8 cellular contexts compared by ENCODE assay signal in the genomic region with DNA sequence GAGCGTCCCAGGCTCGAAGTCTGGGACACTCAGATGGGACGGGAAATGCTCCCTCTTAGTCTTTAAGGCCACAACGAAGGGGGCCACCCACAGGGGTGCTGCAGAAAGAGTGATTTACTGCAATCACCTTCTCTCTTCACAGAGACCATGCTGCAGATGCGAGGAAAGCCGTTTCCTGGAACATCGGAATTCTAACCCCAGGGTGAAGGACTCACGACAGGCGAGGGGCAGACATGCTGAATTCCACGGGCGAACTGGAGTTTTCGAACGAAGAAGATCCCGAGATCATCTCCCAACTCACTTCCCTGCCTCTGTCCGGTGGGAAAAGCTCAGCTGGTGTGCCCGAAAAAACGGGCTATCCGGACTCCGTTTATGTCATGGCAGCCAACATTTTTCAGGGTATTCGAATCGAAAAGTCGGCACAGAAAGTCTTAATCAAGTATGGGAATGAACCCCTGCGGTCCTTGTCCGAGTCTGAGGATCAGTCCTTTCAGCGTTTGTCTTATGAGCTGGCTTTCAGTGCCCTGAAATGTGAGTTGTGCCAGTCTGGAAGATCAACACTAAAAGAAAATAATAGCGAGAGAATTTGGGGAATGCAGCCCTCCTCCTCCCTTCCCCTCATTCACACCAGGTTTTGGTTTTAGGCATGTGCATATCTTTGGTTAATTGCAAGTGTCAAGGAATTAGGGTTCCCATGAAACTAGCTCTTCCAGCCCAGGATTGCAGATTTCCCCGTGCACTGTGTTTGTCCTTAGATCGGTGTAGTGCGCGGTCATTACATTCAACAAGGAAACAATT. TPM values are rescaled to one million over a fixed set of nuclear protein-coding genes. Genes with fewer than 3 reads are reported as not detected.
DNase-seq lines count a peak whose midpoint lies in the region; ATAC-seq and TF ChIP-seq lines count a peak whose summit lies in the region.

No MANE protein-coding gene starts in this region.

- H3K4me3 ChIP-seq in MM.1S (ENCODE audit: low read length) (no peak overlapping the region), epithelial cell of esophagus (ENCODE audit: low read length) (peak overlapping the region; percentile 58), neural progenitor cell (peak overlapping the region; percentile 66)

- H3K79me2 ChIP-seq in MM.1S (ENCODE audit: low read length): no peaks in the 10 kb centered on the region
- H3K79me2 ChIP-seq in neural progenitor cell (ENCODE audit: low read depth): peaks cover 31% of the 10 kb centered on the region

- H3K4me3 Mint-ChIP-seq in Calu3 (ENCODE audit: low read depth, unreplicated experiment) (peak overlapping the region; percentile 79), neural progenitor cell (peak overlapping the region; percentile 89)

- H3K9me2 ChIP-seq in MM.1S (replicated peaks; ENCODE audit: insufficient read depth, low read length): no peaks in the 10 kb centered on the region

- BruUV-seq in Calu3 (replicated peaks; lab: Mats Ljungman, UMichigan): TSS peak; percentile 52

- H4K20me1 ChIP-seq in MM.1S (ENCODE audit: insufficient read depth, low read length) (no peaks in the 10 kb centered on the region), neural progenitor cell (ENCODE audit: low read depth) (no peaks in the 10 kb centered on the region)

- peak; percentile 7 for DNase-seq in Calu3
- no peak for DNase-seq in MM.1S
- peak; percentile 8 for DNase-seq in epithelial cell of esophagus (ENCODE audit: low read depth)
- peak; percentile 60 for DNase-seq in neural progenitor cell (ENCODE audit: low spot score)
- DNase-seq in central memory CD4-positive, alpha-beta T cell: no peak
- DNase-seq in cerebellar nuclear complex (lab: John Stamatoyannopoulos, UW): no peak
- DNase-seq in activated CD4-positive, alpha-beta T cell treated with anti-CD3 and anti-CD28 coated beads for 4 hours: no peak

- intact Hi-C loops in Calu3 (cut with micrococcal nuclease; ENCODE audit: unreplicated experiment): no loop called here

- H2AFZ ChIP-seq in MM.1S (ENCODE audit: low read length): peak overlapping the region; percentile 33; the same call in 1 of the 2 replicates
- H2AFZ ChIP-seq in neural progenitor cell (replicated peaks): peak overlapping the region; percentile 80

- no peak for ATAC-seq in GM18870 (IDR thresholded peaks at IDR 0.05; ENCODE audit: unreplicated experiment)

- H3K4me2 ChIP-seq in MM.1S (ENCODE audit: low read depth, low read length): peak overlapping the region; percentile 38; the same call in 1 of the 2 replicates
- H3K4me2 ChIP-seq in neural progenitor cell: peak overlapping the region; percentile 91

- H3K9me3 Mint-ChIP-seq in Calu3 (ENCODE audit: low read depth, unreplicated experiment): no peaks in the 10 kb centered on the region
- peaks cover 7% of the 10 kb centered on the region for H3K9me3 Mint-ChIP-seq in neural progenitor cell

- H3K36me3 ChIP-seq in MM.1S (replicated peaks; ENCODE audit: insufficient read depth, low read length): no peaks in the 10 kb centered on the region
- peaks cover 14% of the 10 kb centered on the region for H3K36me3 ChIP-seq in neural progenitor cell

- CTCF ChIA-PET in Calu3 (lab: Charles Lee): interaction anchor here (0.5 to 0.6 kb wide), 2 partner anchors 104 to 464 kb away, joined by 3 to 7 read pairs; a partner anchor contains a TSS

- H3K27me3 Mint-ChIP-seq in Calu3 (ENCODE audit: unreplicated experiment): no peaks in the 10 kb centered on the region
- no peaks in the 10 kb centered on the region for H3K27me3 Mint-ChIP-seq in neural progenitor cell (ENCODE audit: insufficient read depth, low read depth)

- peaks cover 8% of the 10 kb centered on the region for H3K4me1 Mint-ChIP-seq in Calu3 (ENCODE audit: low read depth, unreplicated experiment)
- H3K4me1 Mint-ChIP-seq in neural progenitor cell: peaks cover 7% of the 10 kb centered on the region

- H3K27ac Mint-ChIP-seq in Calu3 (ENCODE audit: unreplicated experiment): peak overlapping the region; percentile 80
- peak overlapping the region; percentile 31 for H3K27ac Mint-ChIP-seq in neural progenitor cell

- H3K36me3 Mint-ChIP-seq in Calu3 (ENCODE audit: insufficient read depth, unreplicated experiment) (peaks cover 24% of the 10 kb centered on the region), neural progenitor cell (peaks cover 20% of the 10 kb centered on the region)

- TF ChIP-seq CTCF in Calu3 (IDR thresholded peaks at IDR 0.05; ENCODE audit: unreplicated experiment) (no peak), MM.1S (IDR thresholded peaks at IDR 0.05; ENCODE audit: low read length) (no peak), epithelial cell of esophagus (IDR thresholded peaks at IDR 0.05; ENCODE audit: insufficient read depth, low read depth, low read length, missing control alignments) (no peak), neural progenitor cell (IDR thresholded peaks at IDR 0.05) (no peak)

- H3K9me3 ChIP-seq in MM.1S (replicated peaks; ENCODE audit: insufficient read depth, low read length) (no peaks in the 10 kb centered on the region), neural progenitor cell (ENCODE audit: low read depth) (no peaks in the 10 kb centered on the region)

- H3K27ac ChIP-seq in MM.1S (ENCODE audit: low read length): no peak overlapping the region
- H3K27ac ChIP-seq in neural progenitor cell: peak overlapping the region; percentile 7

- H3K9ac ChIP-seq in MM.1S (ENCODE audit: low read length) (no peak overlapping the region), neural progenitor cell (peak overlapping the region; percentile 62)

- H3F3A ChIP-seq in MM.1S (ENCODE audit: insufficient read depth, low read length) (no peaks in the 10 kb centered on the region), neural progenitor cell (ENCODE audit: low read depth) (peaks cover 11% of the 10 kb centered on the region)

- no peaks in the 10 kb centered on the region for H3K27me3 ChIP-seq in MM.1S (replicated peaks; ENCODE audit: insufficient read depth, low read length)
- no peaks in the 10 kb centered on the region for H3K27me3 ChIP-seq in neural progenitor cell

- H3K4me1 ChIP-seq in MM.1S (ENCODE audit: low read length) (no peaks in the 10 kb centered on the region; the same call in 1 of the 2 replicates), neural progenitor cell (peaks cover 5% of the 10 kb centered on the region)

RNA-seq across cellular contexts. Expression of a gene that starts 0.9 kb away (rescaled TPM):
- total RNA-seq in Calu3 (2022): 7.7 and 8.6 TPM in 2 replicates
- 29.1 and 37.4 TPM in 2 replicates for total RNA-seq in neural progenitor cell (ENCODE audit: low replicate concordance)

Comparison
In these comparisons a context has a peak if more than half of its experiments do, and no peak if none do; other contexts are left out.
1. DNase-seq: peak in Calu3 (single experiment), epithelial cell of esophagus (single experiment) and neural progenitor cell (single experiment); none in MM.1S (single experiment), central memory CD4-positive, alpha-beta T cell (single experiment), cerebellar nuclear complex (0 of 2) and activated CD4-positive, alpha-beta T cell treated with anti-CD3 and anti-CD28 coated beads for 4 hours (0 of 2).